In the genomic region with DNA sequence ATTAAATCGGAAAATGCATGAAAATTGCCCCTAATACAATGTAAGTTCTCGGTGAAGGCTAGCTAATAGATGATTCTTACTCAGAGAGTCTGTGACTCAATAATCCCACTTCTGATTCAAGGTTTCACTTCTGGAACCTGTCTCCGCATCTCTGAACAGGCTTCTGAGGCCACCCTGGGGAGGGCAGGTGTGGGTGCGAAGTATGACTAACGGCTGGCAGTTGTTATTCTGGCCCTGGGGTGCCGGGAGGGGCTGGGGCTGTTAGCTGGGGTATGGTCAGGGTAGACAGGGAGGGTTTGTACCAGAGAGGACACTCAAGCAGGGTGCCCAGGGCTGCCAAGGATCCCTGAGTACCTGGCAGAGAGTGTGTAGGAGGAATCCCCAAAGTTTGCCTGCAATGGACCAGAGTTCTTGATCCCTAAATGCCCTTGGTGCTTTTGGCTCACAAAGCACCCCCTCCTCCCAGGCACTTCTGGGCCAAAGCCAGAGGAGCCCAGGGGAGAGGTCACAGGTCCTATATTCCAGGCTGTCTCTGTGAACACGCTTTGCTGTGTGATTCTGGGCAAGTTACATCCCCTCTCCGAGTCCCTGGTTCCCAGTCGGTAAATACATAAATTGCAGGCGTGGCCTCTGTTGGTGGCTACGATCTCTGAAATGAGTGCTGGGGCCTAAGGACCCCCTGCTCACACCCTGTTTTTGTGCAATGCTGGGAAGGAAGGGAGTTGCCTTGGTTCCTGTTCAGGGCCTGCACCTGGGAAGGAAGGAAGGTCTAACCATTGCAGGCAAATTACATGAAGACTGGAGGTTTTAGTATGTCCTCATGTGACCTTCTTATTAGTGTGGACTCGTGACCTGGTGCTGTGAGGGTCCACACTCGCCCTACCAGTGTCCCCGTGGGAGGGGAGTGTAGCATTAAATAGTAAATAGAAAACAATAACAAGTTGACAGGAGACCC, we compare ENCODE assay signal across 9 cellular contexts. TPM values are rescaled to one million over a fixed set of nuclear protein-coding genes. Genes with fewer than 3 reads are reported as not detected.
A peak's percentile ranks its signal among the peaks of the same experiment; 100 is the strongest.
DNase-seq lines count a peak whose midpoint lies in the region; ATAC-seq lines count a peak whose summit lies in the region.
"Had no signal": no experiment of that assay in that cellular context is flagged by ENCODE, and none has a peak within 500 bp of the region (broad histone marks: within the 10 kb centered on the region; RNA-seq: fewer than 3 reads in every experiment).

No MANE protein-coding gene starts in this region.

- peak overlapping the region; percentile 42 for H3K27ac Mint-ChIP-seq in dendritic cell treated with granulocyte-macrophage colony-stimulating factor and Interleukin-4, amounts not matched to agents 40 ng/mL and 50 ng/mL, for 4 days

- H3K27me3 Mint-ChIP-seq in dendritic cell treated with granulocyte-macrophage colony-stimulating factor and Interleukin-4, amounts not matched to agents 40 ng/mL and 50 ng/mL, for 4 days, result no peaks in the 10 kb centered on the region

- H3K4me3 Mint-ChIP-seq in dendritic cell treated with granulocyte-macrophage colony-stimulating factor and Interleukin-4, amounts not matched to agents 40 ng/mL and 50 ng/mL, for 4 days, result no peak overlapping the region

- ATAC-seq in GM18909 (IDR thresholded peaks at IDR 0.05; ENCODE audit: poor library complexity, unreplicated experiment) (peak; percentile 72), HG03108 (IDR thresholded peaks at IDR 0.05; ENCODE audit: unreplicated experiment) (peak; percentile 58), sciatic nerve (no peak)
- ATAC-seq: K562 had no signal

- peaks cover 9% of the 10 kb centered on the region for H3K9me3 Mint-ChIP-seq in dendritic cell treated with granulocyte-macrophage colony-stimulating factor and Interleukin-4, amounts not matched to agents 40 ng/mL and 50 ng/mL, for 4 days

- DNase-seq in activated CD4-positive, CD25-positive, alpha-beta regulatory T cell treated with anti-CD3 and anti-CD28 coated beads, Interleukin-2, amount 50 U/mL, for 16 hours (ENCODE audit: low read depth, low spot score), result peak; percentile 56
- DNase-seq in stimulated activated CD8-positive, alpha-beta memory T cell treated with anti-CD3 and anti-CD28 coated beads, Interleukin-4, amount 100 ng/mL, for 24 hours (ENCODE audit: low read depth), result peak; percentile 75
- DNase-seq in NCI-H1436 treated with DMSO at 0.1 percent for 48 hours (lab: John Stamatoyannopoulos, UW) (no peak), NCI-H510A treated with DMSO at 0.1 percent for 48 hours (lab: John Stamatoyannopoulos, UW) (no peak), sciatic nerve (ENCODE audit: low spot score) (no peak)

- peaks cover 62% of the 10 kb centered on the region for H3K4me1 Mint-ChIP-seq in dendritic cell treated with granulocyte-macrophage colony-stimulating factor and Interleukin-4, amounts not matched to agents 40 ng/mL and 50 ng/mL, for 4 days (ENCODE audit: low read depth)

- intact Hi-C loops in dendritic cell treated with granulocyte-macrophage colony-stimulating factor and Interleukin-4, amounts not matched to agents 40 ng/mL and 50 ng/mL, for 4 days (cut with micrococcal nuclease), result no loop called here
- intact Hi-C loops in sciatic nerve (cut with DNase I), result no loop called here

- peaks cover 43% of the 10 kb centered on the region for H3K36me3 Mint-ChIP-seq in dendritic cell treated with granulocyte-macrophage colony-stimulating factor and Interleukin-4, amounts not matched to agents 40 ng/mL and 50 ng/mL, for 4 days (ENCODE audit: low read depth)

RNA-seq across cellular contexts. Expression of a gene that starts 49.9 kb away (rescaled TPM):
- total RNA-seq in sciatic nerve, result 44.7 TPM

RNA-seq across cellular contexts. Expression of a gene that starts 53.1 kb away (rescaled TPM):
- 60.1 TPM for total RNA-seq in sciatic nerve

Comparison
In these comparisons a context has a peak if more than half of its experiments do, and no peak if none do; other contexts are left out.
1. DNase-seq: peak in activated CD4-positive, CD25-positive, alpha-beta regulatory T cell treated with anti-CD3 and anti-CD28 coated beads, Interleukin-2, amount 50 U/mL, for 16 hours (single experiment) and stimulated activated CD8-positive, alpha-beta memory T cell treated with anti-CD3 and anti-CD28 coated beads, Interleukin-4, amount 100 ng/mL, for 24 hours (single experiment); none in NCI-H1436 treated with DMSO at 0.1 percent for 48 hours (single experiment), NCI-H510A treated with DMSO at 0.1 percent for 48 hours (single experiment) and sciatic nerve (single experiment).